Comparison of ENCODE assay signal across 9 cellular contexts in genomic region chrX:19334945-19335626, GRCh38. TPM values are rescaled to one million over a fixed set of nuclear protein-coding genes. Genes with fewer than 3 reads are reported as not detected.
DNase-seq lines count a peak whose midpoint lies in the region; ATAC-seq, FAIRE-seq and TF ChIP-seq lines count a peak whose summit lies in the region.
"Had no signal": no experiment of that assay in that cellular context is flagged by ENCODE, and none has a peak within 500 bp of the region (broad histone marks: within the 10 kb centered on the region; RNA-seq: fewer than 3 reads in every experiment).

No MANE protein-coding gene starts in this region.

- ATAC-seq in A549 (peak; percentile 64 to 79), HG02840 (IDR thresholded peaks at IDR 0.05; ENCODE audit: low FRiP score, unreplicated experiment) (no peak), HG02870 (IDR thresholded peaks at IDR 0.05; ENCODE audit: unreplicated experiment) (no peak), GM21423 (IDR thresholded peaks at IDR 0.05; ENCODE audit: unreplicated experiment) (no peak), GM21737 (IDR thresholded peaks at IDR 0.05; ENCODE audit: unreplicated experiment) (no peak)

- TF ChIP-seq POLR2A in A549 (IDR thresholded peaks at IDR 0.05; ENCODE audit: low read length) (no peak), GM12891 (IDR thresholded peaks at IDR 0.05; ENCODE audit: low read depth, low read length) (no peak)

- H3K9me3 Mint-ChIP-seq in endodermal cell, result peaks cover 77% of the 10 kb centered on the region
- H3K9me3 Mint-ChIP-seq: activated naive CD4-positive, alpha-beta T cell treated with anti-CD3 and anti-CD28 coated beads, Interleukin-2, amount 50 U/mL, for 24 hours had no signal

- TF ChIP-seq CTCF in A549 (IDR thresholded peaks at IDR 0.05) (peak; percentile 80), endodermal cell (conservative IDR thresholded peaks at IDR 0.05) (peak; percentile 84)

- H3K4me2 ChIP-seq in A549, result peak overlapping the region; percentile 52

- peak; percentile 78 for FAIRE-seq in A549 (lab: Jason Lieb, UNC)
- peak; percentile 87 for FAIRE-seq in GM12891 (lab: Jason Lieb, UNC)

- no peak for TF ChIP-seq EP300 in A549 (IDR thresholded peaks at IDR 0.05)

- POLR2A ChIA-PET in A549 (lab: Yijun Ruan, JAX), result no interaction called here

- no peaks in the 10 kb centered on the region for H3K4me1 Mint-ChIP-seq in endodermal cell
- H3K4me1 Mint-ChIP-seq: activated naive CD4-positive, alpha-beta T cell treated with anti-CD3 and anti-CD28 coated beads, Interleukin-2, amount 50 U/mL, for 24 hours had no signal

- no peak overlapping the region for H3K4me3 Mint-ChIP-seq in endodermal cell
- H3K4me3 Mint-ChIP-seq: activated naive CD4-positive, alpha-beta T cell treated with anti-CD3 and anti-CD28 coated beads, Interleukin-2, amount 50 U/mL, for 24 hours had no signal

- H3K27me3 Mint-ChIP-seq in endodermal cell (ENCODE audit: insufficient read depth), result no peaks in the 10 kb centered on the region
- H3K27me3 Mint-ChIP-seq: activated naive CD4-positive, alpha-beta T cell treated with anti-CD3 and anti-CD28 coated beads, Interleukin-2, amount 50 U/mL, for 24 hours had no signal

- H3K4me1 ChIP-seq in A549 (no peaks in the 10 kb centered on the region), endodermal cell (ENCODE audit: control insufficient read depth, insufficient read depth, low read length) (no peaks in the 10 kb centered on the region)

- WGBS in A549 (ENCODE audit: missing lambda C conversion rate), result 19% methylated on average over 16 of the region's 16 CpGs
- WGBS in endodermal cell (ENCODE audit: insufficient coverage in 1 of 2, insufficient read length in 1 of 2), 2 experiments, result 78 to 87% methylated on average over 3 to 11 of the region's 16 CpGs

- H3K9ac ChIP-seq in endodermal cell (ENCODE audit: extremely low read depth, low read length, poor library complexity, severe bottlenecking), result no peak overlapping the region

- CTCF ChIA-PET in A549 (lab: Yijun Ruan, JAX), result interaction anchor here (0.6 to 5.4 kb wide), 36 partner anchors 8 to 981 kb away, joined by 3 to 49 read pairs (median 6); partner anchors contain the start of genes PDHA1 and SCML2

- H3K9me3 ChIP-seq in A549 (peaks cover 11% of the 10 kb centered on the region), endodermal cell (ENCODE audit: control insufficient read depth, low read length) (peaks cover 16% of the 10 kb centered on the region)

- DNase-seq in A549 (ENCODE audit: low read depth in 1 of 2, low spot score in 1 of 2), result peak; percentile 39 to 89
- no peak for DNase-seq in GM12891 (ENCODE audit: insufficient read length, low spot score)
- DNase-seq in NOMO-1 treated with dmso at 0.1 percent for 144 hours (lab: John Stamatoyannopoulos, UW; ENCODE audit: unreplicated experiment), result peak; percentile 69
- peak; percentile 70 for DNase-seq in endodermal cell

- H3K36me3 ChIP-seq in endodermal cell (ENCODE audit: control insufficient read depth, insufficient read depth, low read length), result no peaks in the 10 kb centered on the region

- H3K4me3 ChIP-seq in A549, result peak overlapping the region; percentile 32
- H3K4me3 ChIP-seq in endodermal cell (ENCODE audit: low read length), result no peak overlapping the region

- H3K27me3 ChIP-seq in endodermal cell (ENCODE audit: control insufficient read depth, insufficient read depth, low read length, poor library complexity, severe bottlenecking), result no peaks in the 10 kb centered on the region

- no peaks in the 10 kb centered on the region for H3K36me3 Mint-ChIP-seq in endodermal cell (ENCODE audit: low read depth)
- H3K36me3 Mint-ChIP-seq: activated naive CD4-positive, alpha-beta T cell treated with anti-CD3 and anti-CD28 coated beads, Interleukin-2, amount 50 U/mL, for 24 hours had no signal

- peak; percentile 64 to 71 for TF ChIP-seq RAD21 in A549 (conservative IDR thresholded peaks at IDR 0.05 in 1 of 2, IDR thresholded peaks at IDR 0.05 in 1 of 2)

- H3K27ac Mint-ChIP-seq in endodermal cell, result no peak overlapping the region

- H3K27ac ChIP-seq in A549 (peak overlapping the region; percentile 20 to 39; a peak in 4 of 6 replicates), endodermal cell (ENCODE audit: low read depth, low read length) (no peak overlapping the region)

TF ChIP-seq in A549, 52 proteins besides CTCF, POLR2A, EP300 and RAD21 (continues in another document):
- peak; percentile 20; the same call in 1 of the 2 replicates for TF ChIP-seq GATA3 (IDR thresholded peaks at IDR 0.05; ENCODE audit: borderline replicate concordance)
- TF ChIP-seq EHF (CRISPR knock-in tag; IDR thresholded peaks at IDR 0.05), result no peak
- TF ChIP-seq TP53 (CRISPR knock-in tag; IDR thresholded peaks at IDR 0.05), result no peak
- TF ChIP-seq SMC3 (IDR thresholded peaks at IDR 0.05), result peak; percentile 50; the same call in 2 of the 3 replicates
- TF ChIP-seq MAZ (IDR thresholded peaks at IDR 0.05; ENCODE audit: borderline replicate concordance, low read depth, low read length), result no peak
- no peak for TF ChIP-seq BCL3 (IDR thresholded peaks at IDR 0.05)
- no peak for TF ChIP-seq RCOR1 (IDR thresholded peaks at IDR 0.05; ENCODE audit: low read depth, low read length)
- TF ChIP-seq USF2 (IDR thresholded peaks at IDR 0.05), result no peak
- no peak for TF ChIP-seq TFCP2L1 (CRISPR knock-in tag; IDR thresholded peaks at IDR 0.05)
- no peak for TF ChIP-seq CHD4 (IDR thresholded peaks at IDR 0.05; ENCODE audit: borderline replicate concordance)

TF ChIP-seq in GM12891, 5 proteins besides CTCF, POLR2A, EP300 and RAD21:
- TF ChIP-seq TAF1 (IDR thresholded peaks at IDR 0.05; ENCODE audit: low read depth, low read length) (no peak), SPI1 (IDR thresholded peaks at IDR 0.05; ENCODE audit: low read depth, low read length) (no peak)
TF ChIP-seq in GM12891: peak in this region for 0.

RNA-seq across cellular contexts. Expression of gene PDHA1, which starts 8.6 kb away (rescaled TPM):
- polyA plus RNA-seq in A549 (2011; rRNA removed), result 311 and 358 TPM in 2 replicates
- polyA plus RNA-seq in A549 (2012; cell fraction: cytosol; rRNA removed), result 248 and 273 TPM in 2 replicates
- polyA plus RNA-seq in A549 (2012; cell fraction: nucleus; rRNA removed), result 125 and 162 TPM in 2 replicates
- 307 to 309 TPM (median 308 TPM) in 3 replicates for polyA plus RNA-seq in A549 (2017; fragmentation: RNase III; extraction: RNeasy Plus Mini Kit Qiagen cat#74134 plus additional on column Dnase treatment)
- polyA minus RNA-seq in A549 (2011; rRNA and poly(A)+ RNA removed), result 87.2 and 112 TPM in 2 replicates
- polyA plus RNA-seq in GM12891 (2012; ENCODE audit: low read depth, missing spikeins), result 136 TPM
- 100 to 1,000 TPM; 341 to 362 TPM for total RNA-seq in endodermal cell
- 170 TPM for polyA plus RNA-seq in endodermal cell (2013, experiment 1 of 2)
- 164 TPM for polyA plus RNA-seq in endodermal cell (2013, experiment 2 of 2)

Comparison
In these comparisons a context has a peak if more than half of its experiments do, and no peak if none do; other contexts are left out.
1. ATAC-seq: peak in A549 (2 of 2); none in HG02840 (single experiment), HG02870 (single experiment), GM21423 (single experiment) and GM21737 (single experiment).